9 cellular contexts compared by ENCODE assay signal in genomic region chr6:341914-342831, GRCh38. TPM values are rescaled to one million over a fixed set of nuclear protein-coding genes. Genes with fewer than 3 reads are reported as not detected.
DNase-seq lines count a peak whose midpoint lies in the region; ATAC-seq and TF ChIP-seq lines count a peak whose summit lies in the region.
"Had no signal": no experiment of that assay in that cellular context is flagged by ENCODE, and none has a peak within 500 bp of the region (broad histone marks: within the 10 kb centered on the region; RNA-seq: fewer than 3 reads in every experiment).

No MANE protein-coding gene starts in this region.

- POLR2A ChIA-PET in activated CD8-positive, alpha-beta T cell treated with anti-CD3 and anti-CD28 coated beads for 36 hours (lab: Charles Lee): interaction anchor here (0.9 to 7.1 kb wide), 8 partner anchors 14 to 153 kb away, joined by 3 to 61 read pairs (median 4); partner anchors contain the start of gene IRF4

- intact Hi-C loops in activated CD8-positive, alpha-beta T cell treated with anti-CD3 and anti-CD28 coated beads for 36 hours (cut with micrococcal nuclease): loop anchor here (2.0 to 5.0 kb wide), 2 partner anchors 45 to 153 kb away; no protein-coding TSS in a partner anchor

- H3K27me3 ChIP-seq in BLaER1 treated with 17β-estradiol and CSF1 and Interleukin-3, amounts not matched to agents 10 nM and 100 nM: no peaks in the 10 kb centered on the region

- peak; percentile 69 for ATAC-seq in GM19351 (IDR thresholded peaks at IDR 0.05; ENCODE audit: unreplicated experiment)
- ATAC-seq in HG02938 (IDR thresholded peaks at IDR 0.05; ENCODE audit: unreplicated experiment): peak; percentile 48
- ATAC-seq in activated CD8-positive, alpha-beta T cell treated with anti-CD3 and anti-CD28 coated beads for 36 hours: peak; percentile 40

- H3K9me3 ChIP-seq in BLaER1 treated with 17β-estradiol and CSF1 and Interleukin-3, amounts not matched to agents 10 nM and 100 nM (replicated peaks in 1 of 11): peaks cover 0 to 8% (median 0%) of the 10 kb centered on the region in 11 experiments; a peak in 3 of 22 replicates

- H4K20me1 ChIP-seq in BLaER1 treated with 17β-estradiol and CSF1 and Interleukin-3, amounts not matched to agents 10 nM and 100 nM: peaks cover 0 to 49% (median 0%) of the 10 kb centered on the region in 11 experiments; a peak in 7 of 22 replicates

- H3K4me3 ChIP-seq in BLaER1 treated with 17β-estradiol and CSF1 and Interleukin-3, amounts not matched to agents 10 nM and 100 nM: no peak overlapping the region

- H3K36me3 Mint-ChIP-seq in activated CD8-positive, alpha-beta T cell treated with anti-CD3 and anti-CD28 coated beads for 36 hours (ENCODE audit: low read depth): peaks cover 13% of the 10 kb centered on the region

- peaks cover 0 to 27% (median 12%) of the 10 kb centered on the region in 11 experiments; a peak in 11 of 22 replicates for H3K36me3 ChIP-seq in BLaER1 treated with 17β-estradiol and CSF1 and Interleukin-3, amounts not matched to agents 10 nM and 100 nM

- H3K4me1 ChIP-seq in BLaER1 treated with 17β-estradiol and CSF1 and Interleukin-3, amounts not matched to agents 10 nM and 100 nM: peaks cover 40 to 70% (median 55%) of the 10 kb centered on the region in 10 experiments

- no peak for TF ChIP-seq CTCF in activated CD8-positive, alpha-beta T cell treated with anti-CD3 and anti-CD28 coated beads for 36 hours (IDR thresholded peaks at IDR 0.05)

- H3K27ac Mint-ChIP-seq in activated CD8-positive, alpha-beta T cell treated with anti-CD3 and anti-CD28 coated beads for 36 hours: peak overlapping the region; percentile 67
- H3K27ac Mint-ChIP-seq: activated CD4-positive, alpha-beta memory T cell treated with anti-CD3 and anti-CD28 coated beads, Interleukin-2, amount 10 ng/mL, durations not matched to agents 7 days and 5 days had no signal

- DNase-seq in activated CD8-positive, alpha-beta T cell treated with anti-CD3 and anti-CD28 coated beads for 36 hours: peak; percentile 65
- no peak for DNase-seq in hypothalamus (lab: John Stamatoyannopoulos, UW)
- DNase-seq in OCI-M1 (lab: John Stamatoyannopoulos, UW): no peak
- DNase-seq in iPS-NIHi11 (ENCODE audit: low spot score): no peak
- no peak for DNase-seq in activated CD4-positive, CD25-positive, alpha-beta regulatory T cell (lab: John Stamatoyannopoulos, UW)
- DNase-seq: activated CD4-positive, alpha-beta memory T cell treated with anti-CD3 and anti-CD28 coated beads, Interleukin-2, amount 10 ng/mL, durations not matched to agents 7 days and 5 days had no signal

- peak overlapping the region in 2 of 11 experiments; percentile 10 to 14; a peak in 3 of 22 replicates for H3K9ac ChIP-seq in BLaER1 treated with 17β-estradiol and CSF1 and Interleukin-3, amounts not matched to agents 10 nM and 100 nM

- H3K4me3 Mint-ChIP-seq in activated CD8-positive, alpha-beta T cell treated with anti-CD3 and anti-CD28 coated beads for 36 hours: peak overlapping the region; percentile 8
- H3K4me3 Mint-ChIP-seq: activated CD4-positive, alpha-beta memory T cell treated with anti-CD3 and anti-CD28 coated beads, Interleukin-2, amount 10 ng/mL, durations not matched to agents 7 days and 5 days had no signal

- peak overlapping the region in 9 of 11 experiments; percentile 37 to 95 (median 89); a peak in 15 of 22 replicates for H3K4me2 ChIP-seq in BLaER1 treated with 17β-estradiol and CSF1 and Interleukin-3, amounts not matched to agents 10 nM and 100 nM

- no peaks in the 10 kb centered on the region for H3K27me3 Mint-ChIP-seq in activated CD8-positive, alpha-beta T cell treated with anti-CD3 and anti-CD28 coated beads for 36 hours
- H3K27me3 Mint-ChIP-seq: activated CD4-positive, alpha-beta memory T cell treated with anti-CD3 and anti-CD28 coated beads, Interleukin-2, amount 10 ng/mL, durations not matched to agents 7 days and 5 days had no signal

- peaks cover 51% of the 10 kb centered on the region for H3K4me1 Mint-ChIP-seq in activated CD8-positive, alpha-beta T cell treated with anti-CD3 and anti-CD28 coated beads for 36 hours (ENCODE audit: low read depth)

- H3K9me3 Mint-ChIP-seq in activated CD8-positive, alpha-beta T cell treated with anti-CD3 and anti-CD28 coated beads for 36 hours: no peaks in the 10 kb centered on the region
- H3K9me3 Mint-ChIP-seq: activated CD4-positive, alpha-beta memory T cell treated with anti-CD3 and anti-CD28 coated beads, Interleukin-2, amount 10 ng/mL, durations not matched to agents 7 days and 5 days had no signal

- peak overlapping the region in 7 of 11 experiments; percentile 3 to 73 (median 59); a peak in 11 of 22 replicates for H3K27ac ChIP-seq in BLaER1 treated with 17β-estradiol and CSF1 and Interleukin-3, amounts not matched to agents 10 nM and 100 nM

- CTCF ChIA-PET in activated CD8-positive, alpha-beta T cell treated with anti-CD3 and anti-CD28 coated beads for 36 hours (lab: Charles Lee): interaction anchor here (0.8 to 2.6 kb wide), 4 partner anchors 9 to 125 kb away, joined by 3 to 10 read pairs (median 4); no protein-coding TSS in a partner anchor

RNA-seq across cellular contexts. Expression of gene IRF4, which starts 49.4 kb away (rescaled TPM):
- total RNA-seq in activated CD8-positive, alpha-beta T cell treated with anti-CD3 and anti-CD28 coated beads for 36 hours: 100 to 1,000 TPM; 409 to 439 TPM

RNA-seq across cellular contexts. Expression of gene DUSP22, which starts 49.9 kb away (rescaled TPM):
- total RNA-seq in activated CD8-positive, alpha-beta T cell treated with anti-CD3 and anti-CD28 coated beads for 36 hours: 10 to 100 TPM; 32.5 to 34.2 TPM
